ENCODE assay signal across 15 cellular contexts in genomic region chr1:35567947-35568558, GRCh38. TPM values are rescaled to one million over a fixed set of nuclear protein-coding genes. Genes with fewer than 3 reads are reported as not detected.
"Had no signal": no experiment of that assay in that cellular context is flagged by ENCODE, and none has a peak within 500 bp of the region (broad histone marks: within the 10 kb centered on the region; RNA-seq: fewer than 3 reads in every experiment).

No MANE protein-coding gene starts in this region.

- DNase-seq: activated naive CD4-positive, alpha-beta T cell treated with anti-CD3 and anti-CD28 coated beads, Interleukin-2, amount 10 ng/mL, durations not matched to agents 7 days and 5 days; colonic mucosa; left ventricle myocardium superior; small intestine; stimulated activated CD4-positive, alpha-beta T cell treated with anti-CD3 and anti-CD28 coated beads, Interleukin-4, amount 100 ng/mL, for 24 hours; stimulated activated CD8-positive, alpha-beta memory T cell treated with anti-CD3 and anti-CD28 coated beads, Interleukin-4, amount 100 ng/mL, for 48 hours; T-helper 1 cell; trophoblast cell; WERI-Rb-1 had no signal

- H3K27ac Mint-ChIP-seq: activated CD4-positive, alpha-beta memory T cell treated with anti-CD3 and anti-CD28 coated beads, Interleukin-2, amount 10 ng/mL, durations not matched to agents 7 days and 5 days; activated naive CD4-positive, alpha-beta T cell treated with anti-CD3 and anti-CD28 coated beads, Interleukin-2, amount 10 ng/mL, durations not matched to agents 7 days and 5 days; activated T-helper 1 cell treated with anti-CD3 and anti-CD28 coated beads, Interleukin-12 subunit alpha, Interleukin-12 subunit beta, Interleukin-2, Interleukin-4 antibody, amounts not matched to agents 30 ng/mL and 10 ng/mL and 1 ng/mL, durations not matched to agents 14 hours and 24 hours and 36 hours; nephron; progenitor cell of endocrine pancreas had no signal

- H3K4me3 Mint-ChIP-seq: activated CD4-positive, alpha-beta memory T cell treated with anti-CD3 and anti-CD28 coated beads, Interleukin-2, amount 10 ng/mL, durations not matched to agents 7 days and 5 days; activated naive CD4-positive, alpha-beta T cell treated with anti-CD3 and anti-CD28 coated beads, Interleukin-2, amount 10 ng/mL, durations not matched to agents 7 days and 5 days; activated T-helper 1 cell treated with anti-CD3 and anti-CD28 coated beads, Interleukin-12 subunit alpha, Interleukin-12 subunit beta, Interleukin-2, Interleukin-4 antibody, amounts not matched to agents 30 ng/mL and 10 ng/mL and 1 ng/mL, durations not matched to agents 14 hours and 24 hours and 36 hours; nephron had no signal

- H3K9me3 Mint-ChIP-seq: activated CD4-positive, alpha-beta memory T cell treated with anti-CD3 and anti-CD28 coated beads, Interleukin-2, amount 10 ng/mL, durations not matched to agents 7 days and 5 days; activated naive CD4-positive, alpha-beta T cell treated with anti-CD3 and anti-CD28 coated beads, Interleukin-2, amount 10 ng/mL, durations not matched to agents 7 days and 5 days; activated T-helper 1 cell treated with anti-CD3 and anti-CD28 coated beads, Interleukin-12 subunit alpha, Interleukin-12 subunit beta, Interleukin-2, Interleukin-4 antibody, amounts not matched to agents 30 ng/mL and 10 ng/mL and 1 ng/mL, durations not matched to agents 14 hours and 24 hours and 36 hours; nephron had no signal

RNA-seq across cellular contexts. Expression of gene TFAP2E, which starts 5.1 kb away (rescaled TPM):
- total RNA-seq: hepatocyte, right atrium auricular region had no signal
